8 cellular contexts compared by ENCODE assay signal in the genomic region with DNA sequence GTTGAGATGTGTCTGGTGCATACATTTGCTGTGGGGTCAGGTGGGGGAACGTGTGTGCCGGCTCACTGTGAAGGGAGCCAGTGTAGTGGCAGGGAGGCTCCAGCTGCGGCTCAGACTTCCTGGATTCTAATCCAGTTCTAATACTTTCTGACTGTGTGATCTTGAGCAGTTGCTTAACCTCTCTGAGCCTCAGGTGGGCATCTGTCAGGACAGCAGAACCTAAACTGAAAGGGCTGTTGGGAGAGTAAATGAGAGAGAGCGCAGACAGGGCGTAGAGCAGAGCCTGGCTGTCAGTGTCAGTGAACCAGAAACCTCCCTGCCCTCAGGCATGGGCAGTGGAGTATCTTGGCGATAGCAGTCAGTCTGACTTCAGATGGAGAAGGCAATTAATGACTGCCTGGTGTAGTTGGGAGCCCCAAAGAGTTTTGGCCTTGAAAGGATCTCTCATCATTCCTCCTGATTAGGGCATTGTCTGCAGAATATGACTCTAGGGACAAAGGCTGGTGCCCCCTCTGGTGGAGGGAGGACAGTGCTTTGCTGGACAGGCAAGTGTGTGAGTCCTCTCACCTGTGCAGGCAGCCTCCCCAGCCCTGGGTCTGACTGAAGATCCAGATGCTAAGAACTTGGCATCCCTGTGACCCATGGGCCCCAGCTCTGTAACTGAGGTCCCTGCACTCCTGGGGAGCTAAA.
DNase-seq lines count a peak whose midpoint lies in the region; ATAC-seq and TF ChIP-seq lines count a peak whose summit lies in the region.

No MANE protein-coding gene starts in this region.

- no peak overlapping the region for H2AFZ ChIP-seq in SU-DHL-6 (ENCODE audit: low read depth, low read length, severe bottlenecking)

- H3K27me3 ChIP-seq in SU-DHL-6 (ENCODE audit: low read length), result no peaks in the 10 kb centered on the region

- no peak for ATAC-seq in GM21423 (IDR thresholded peaks at IDR 0.05; ENCODE audit: unreplicated experiment)
- no peak for ATAC-seq in GM19397 (IDR thresholded peaks at IDR 0.05; ENCODE audit: unreplicated experiment)
- no peak for ATAC-seq in GM21390 (IDR thresholded peaks at IDR 0.05; ENCODE audit: unreplicated experiment)

- no peak overlapping the region for H3K4me2 ChIP-seq in SU-DHL-6 (ENCODE audit: low read depth, low read length, poor library complexity, severe bottlenecking)

- H3K79me2 ChIP-seq in SU-DHL-6 (ENCODE audit: insufficient read depth, low read length), result no peaks in the 10 kb centered on the region

- H3K9me3 ChIP-seq in SU-DHL-6 (ENCODE audit: insufficient read depth, low read length), result no peaks in the 10 kb centered on the region

- no peaks in the 10 kb centered on the region for H3K9me2 ChIP-seq in SU-DHL-6 (replicated peaks; ENCODE audit: insufficient read depth, low read length)

- no peak overlapping the region for H3K9ac ChIP-seq in SU-DHL-6 (ENCODE audit: low read length)

- DNase-seq in GM03348 (ENCODE audit: low spot score), result peak; percentile 45
- peak; percentile 66 for DNase-seq in iPS-NIHi7 (ENCODE audit: extremely low spot score)
- DNase-seq in activated CD8-positive, alpha-beta memory T cell treated with anti-CD3 and anti-CD28 coated beads for 24 hours, result no peak

- no peak overlapping the region for H3K4me3 ChIP-seq in SU-DHL-6 (ENCODE audit: insufficient read depth, low read length, poor library complexity, severe bottlenecking)

- H3K36me3 ChIP-seq in SU-DHL-6 (ENCODE audit: low read length), result no peaks in the 10 kb centered on the region

- H3F3A ChIP-seq in SU-DHL-6 (ENCODE audit: insufficient read depth), result no peaks in the 10 kb centered on the region

- H3K27ac ChIP-seq in 22Rv1, result no peak overlapping the region
- no peak overlapping the region for H3K27ac ChIP-seq in SU-DHL-6 (ENCODE audit: low read depth, low read length)

- TF ChIP-seq CTCF in 22Rv1 (IDR thresholded peaks at IDR 0.05), result peak; percentile 78
- peak; percentile 14 for TF ChIP-seq CTCF in SU-DHL-6 (IDR thresholded peaks at IDR 0.05; ENCODE audit: insufficient read depth, low read length, poor library complexity, severe bottlenecking)

- no peaks in the 10 kb centered on the region for H4K20me1 ChIP-seq in SU-DHL-6 (ENCODE audit: low read depth, low read length)
